ENCODE assay signal across 8 cellular contexts in genomic region chr20:63980317-63980805, GRCh38.
DNase-seq lines count a peak whose midpoint lies in the region; FAIRE-seq lines count a peak whose summit lies in the region.

No MANE protein-coding gene starts in this region.

- peak; percentile 12 for DNase-seq in activated CD4-positive, alpha-beta T cell treated with anti-CD3 and anti-CD28 coated beads for 1 hour
- DNase-seq in activated CD4-positive, alpha-beta T cell treated with anti-CD3 and anti-CD28 coated beads, Interleukin-2, amount 50 U/mL, for 48 hours = no peak
- no peak for DNase-seq in HTR-8/SVneo (ENCODE audit: insufficient read length, low spot score)
- DNase-seq in stimulated activated naive CD4-positive, alpha-beta T cell treated with Interleukin-2 at 50 U/mL for 16 hours (lab: John Stamatoyannopoulos, UW) = peak; percentile 55
- DNase-seq in DMS79 (lab: John Stamatoyannopoulos, UW) = no peak
- no peak for DNase-seq in NCI-H524 (lab: John Stamatoyannopoulos, UW)

- no peak overlapping the region for H3K27ac ChIP-seq in iPS-18a (ENCODE audit: low read length)

- H3K4me3 ChIP-seq in iPS-18a (ENCODE audit: low read length) = peak overlapping the region; percentile 62

- H3K36me3 Mint-ChIP-seq in activated naive CD8-positive, alpha-beta T cell = peaks cover 9% of the 10 kb centered on the region

- H3K27me3 Mint-ChIP-seq in activated naive CD8-positive, alpha-beta T cell = no peaks in the 10 kb centered on the region

- peaks cover 63% of the 10 kb centered on the region for H3K4me1 Mint-ChIP-seq in activated naive CD8-positive, alpha-beta T cell (ENCODE audit: low read depth)

- H3K4me1 ChIP-seq in iPS-18a (ENCODE audit: control insufficient read depth, low read depth, low read length) = peaks cover 3% of the 10 kb centered on the region

- peak overlapping the region; percentile 93 for H3K4me3 Mint-ChIP-seq in activated naive CD8-positive, alpha-beta T cell

- H3K9me3 Mint-ChIP-seq in activated naive CD8-positive, alpha-beta T cell (ENCODE audit: low read depth) = no peaks in the 10 kb centered on the region

- peaks cover 14% of the 10 kb centered on the region for H3K27me3 ChIP-seq in iPS-18a (ENCODE audit: control insufficient read depth, insufficient read depth, low read length)

- H3K9ac ChIP-seq in iPS-18a (ENCODE audit: low read length) = no peak overlapping the region

- H3K36me3 ChIP-seq in iPS-18a (ENCODE audit: control insufficient read depth, low read depth, low read length) = peaks cover 15% of the 10 kb centered on the region

- FAIRE-seq in HTR-8/SVneo (lab: Jason Lieb, UNC) = peak; percentile 76

- H3K9me3 ChIP-seq in iPS-18a (ENCODE audit: control insufficient read depth, low read depth, low read length) = no peaks in the 10 kb centered on the region

- H3K27ac Mint-ChIP-seq in activated naive CD8-positive, alpha-beta T cell = peak overlapping the region; percentile 98

Comparison
In these comparisons a context has a peak if more than half of its experiments do, and no peak if none do; other contexts are left out.
1. DNase-seq: peak in activated CD4-positive, alpha-beta T cell treated with anti-CD3 and anti-CD28 coated beads for 1 hour (single experiment) and stimulated activated naive CD4-positive, alpha-beta T cell treated with Interleukin-2 at 50 U/mL for 16 hours (single experiment); none in activated CD4-positive, alpha-beta T cell treated with anti-CD3 and anti-CD28 coated beads, Interleukin-2, amount 50 U/mL, for 48 hours (0 of 2), HTR-8/SVneo (single experiment), DMS79 (single experiment) and NCI-H524 (0 of 2).